Comparison of ENCODE assay signal across 8 cellular contexts in genomic region chr12:113980537-113981337, GRCh38. TPM values are rescaled to one million over a fixed set of nuclear protein-coding genes. Genes with fewer than 3 reads are reported as not detected.
DNase-seq lines count a peak whose midpoint lies in the region; ATAC-seq, FAIRE-seq and TF ChIP-seq lines count a peak whose summit lies in the region.

No MANE protein-coding gene starts in this region.

- TF ChIP-seq POLR2A in HepG2 (IDR thresholded peaks at IDR 0.05; ENCODE audit: insufficient read depth in 1 of 2, low read depth in 2 of 2, low read length in 2 of 2), result no peak

- H3K36me3 ChIP-seq in HepG2 (replicated peaks in 1 of 2; ENCODE audit: control insufficient read depth in 1 of 2, insufficient read depth in 2 of 2, low read length in 2 of 2), result no peaks in the 10 kb centered on the region
- H3K36me3 ChIP-seq in thoracic aorta, result no peaks in the 10 kb centered on the region

- peak; percentile 91 for TF ChIP-seq RAD21 in HepG2 (CRISPR knock-in tag; IDR thresholded peaks at IDR 0.05)

- WGBS in HepG2 (ENCODE audit: low lambda C conversion rate), result 18% methylated on average over 12 of the region's 12 CpGs

- H3K27ac ChIP-seq in AG04450 (ENCODE audit: low read depth, low read length) (no peak overlapping the region), HepG2 (ENCODE audit: extremely low read length, insufficient read depth, low read length) (no peak overlapping the region), thoracic aorta (no peak overlapping the region)

- POLR2A ChIA-PET in AG04450 (lab: Yijun Ruan, JAX) (no interaction called here), HepG2 (lab: Yijun Ruan, JAX) (interaction anchor here (1.0 kb wide), 1 partner anchor 14 kb away, joined by 3 read pairs; the partner anchor contains the start of gene RBM19)

- in situ Hi-C loops in HepG2 (cut with HindIII; ENCODE audit: extremely low pct_ligation_motif_present, low pct_unique_long_range_greater_than_20kb), result loop anchor here (10.0 to 25.0 kb wide), 4 partner anchors 234 to 1932 kb away; no protein-coding TSS in a partner anchor

- no peaks in the 10 kb centered on the region for H3K9me3 ChIP-seq in AG04450 (ENCODE audit: control insufficient read depth, insufficient read depth, low read length)
- H3K9me3 ChIP-seq in HepG2 (ENCODE audit: low read length), result no peaks in the 10 kb centered on the region
- no peaks in the 10 kb centered on the region for H3K9me3 ChIP-seq in thoracic aorta

- intact Hi-C loops in HepG2 (cut with micrococcal nuclease; ENCODE audit: unreplicated experiment), result loop anchor here (1.0 to 2.0 kb wide), 3 partner anchors 232 to 528 kb away; no protein-coding TSS in a partner anchor

- peak; percentile 100 for TF ChIP-seq CTCF in AG04450 (IDR thresholded peaks at IDR 0.05; ENCODE audit: low read depth, low read length)
- peak; percentile 95 for TF ChIP-seq CTCF in GM12873 (IDR thresholded peaks at IDR 0.05; ENCODE audit: insufficient read depth, low read depth, low read length, missing control alignments)
- TF ChIP-seq CTCF in choroid plexus epithelial cell (conservative IDR thresholded peaks at IDR 0.05; ENCODE audit: low read depth, low read length), result peak; percentile 98
- TF ChIP-seq CTCF in HepG2 (CRISPR knock-in tag; IDR thresholded peaks at IDR 0.05), result peak; percentile 90
- peak; percentile 90 for TF ChIP-seq CTCF in thoracic aorta (IDR thresholded peaks at IDR 0.05)

- H3K79me2 ChIP-seq in HepG2 (ENCODE audit: insufficient read depth, low read length), result no peaks in the 10 kb centered on the region

- FAIRE-seq in HepG2 (lab: Jason Lieb, UNC), result peak; percentile 60

- TF ChIP-seq EP300 in HepG2 (IDR thresholded peaks at IDR 0.05; ENCODE audit: low read depth in 2 of 2, low read length in 2 of 2) (no peak), HepG2 (CRISPR knock-in tag; IDR thresholded peaks at IDR 0.05; ENCODE audit: borderline replicate concordance) (no peak)

- no peak overlapping the region for H3K4me2 ChIP-seq in HepG2 (ENCODE audit: low read depth, low read length)

- H3K4me1 ChIP-seq in HepG2 (ENCODE audit: insufficient read depth, low read length) (peaks cover 19% of the 10 kb centered on the region; the same call in 1 of the 2 replicates), thoracic aorta (ENCODE audit: control insufficient read depth in 1 of 2, low read depth in 2 of 2) (no peaks in the 10 kb centered on the region)

- CTCF ChIA-PET in AG04450 (lab: Charles Lee) (interaction anchor here (0.6 to 3.1 kb wide), 79 partner anchors 9 to 1967 kb away, joined by 3 to 176 read pairs (median 4); partner anchors contain the start of gene RBM19), HepG2 (lab: Yijun Ruan, JAX; ENCODE audit: low intra/inter-chr PET ratio, low total read pairs) (interaction anchor here (1.3 to 2.3 kb wide), 4 partner anchors 15 to 528 kb away, joined by 3 to 24 read pairs (median 10); no protein-coding TSS in a partner anchor)

- peaks cover 12% of the 10 kb centered on the region for H3K27me3 ChIP-seq in AG04450 (ENCODE audit: control insufficient read depth, insufficient read depth, low read length)
- no peaks in the 10 kb centered on the region for H3K27me3 ChIP-seq in HepG2 (ENCODE audit: control insufficient read depth in 1 of 2, insufficient read depth in 2 of 2, low read length in 2 of 2)
- no peaks in the 10 kb centered on the region for H3K27me3 ChIP-seq in thoracic aorta (replicated peaks; ENCODE audit: insufficient read depth)

- H3K9ac ChIP-seq in HepG2 (ENCODE audit: insufficient read depth, low read depth, low read length), result no peak overlapping the region

- no peaks in the 10 kb centered on the region for H4K20me1 ChIP-seq in HepG2 (ENCODE audit: insufficient read depth, low read length)

- no TSS peak for BruUV-seq in HepG2 (replicated peaks; lab: Mats Ljungman, UMichigan)

- H2AFZ ChIP-seq in HepG2 (ENCODE audit: low read length), result no peak overlapping the region

- H3K4me3 ChIP-seq in AG04450 (ENCODE audit: low read depth, low read length) (no peak overlapping the region), choroid plexus epithelial cell (ENCODE audit: low read depth, low read length) (no peak overlapping the region), HepG2 (replicated peaks in 1 of 3; ENCODE audit: insufficient read depth in 1 of 3, low read depth in 2 of 3, low read length in 3 of 3) (no peak overlapping the region), thoracic aorta (no peak overlapping the region)

- peak; percentile 47 for DNase-seq in AG04450 (ENCODE audit: low read depth, low spot score)
- DNase-seq in NCI-H1048 (lab: John Stamatoyannopoulos, UW), result peak; percentile 57
- peak; percentile 76 for DNase-seq in SHP77 treated with DMSO at 0.1 percent for 48 hours (lab: John Stamatoyannopoulos, UW)
- DNase-seq in choroid plexus epithelial cell (ENCODE audit: low read depth), result peak; percentile 85
- peak; percentile 47 for DNase-seq in HepG2 (ENCODE audit: low spot score)
- DNase-seq in thoracic aorta (ENCODE audit: low spot score), result no peak

- ATAC-seq in HepG2 (peak; percentile 72), thoracic aorta (ENCODE audit: insufficient number of reproducible peaks, low FRiP score, low read depth) (no peak), GM19023 (IDR thresholded peaks at IDR 0.05; ENCODE audit: unreplicated experiment) (no peak)

TF ChIP-seq in HepG2, 621 proteins besides CTCF, POLR2A, EP300 and RAD21:
- TF ChIP-seq ZNF101 (CRISPR knock-in tag; IDR thresholded peaks at IDR 0.05; ENCODE audit: borderline replicate concordance, low read depth) (no peak), STAG1 (CRISPR knock-in tag; IDR thresholded peaks at IDR 0.05) (peak; percentile 94), SMC3 (IDR thresholded peaks at IDR 0.05; ENCODE audit: low read length) (peak; percentile 99)
TF ChIP-seq in HepG2: peak in this region for 2.

RNA-seq across cellular contexts. Expression of gene RBM19, which starts 14.6 kb away (rescaled TPM):
- polyA plus RNA-seq in AG04450 (2011; rRNA removed) (10.6 and 12.4 TPM in 2 replicates), HepG2 (2011; rRNA removed) (19.3 and 22.1 TPM in 2 replicates)
- polyA minus RNA-seq in AG04450 (2011; rRNA and poly(A)+ RNA removed), result 17.8 and 21.3 TPM in 2 replicates
- total RNA-seq in HepG2 (2016; rRNA removed; fragmentation: Illumina TruSeq; extraction: Trizol) (26.5 and 32.2 TPM in 2 replicates), thoracic aorta (10 to 100 TPM; 39.9 to 54.3 TPM)
- total RNA-seq in HepG2 (2016; cell fraction: cytosol; rRNA removed; fragmentation: Illumina TruSeq; extraction: Trizol; ENCODE audit: low read depth), result 6.7 and 7.5 TPM in 2 replicates
- total RNA-seq in HepG2 (2016; cell fraction: insoluble cytoplasmic fraction; rRNA removed; fragmentation: Illumina TruSeq; extraction: Trizol), result 24.9 and 31.0 TPM in 2 replicates
- 8.3 and 8.9 TPM in 2 replicates for total RNA-seq in HepG2 (2016; cell fraction: membrane; rRNA removed; fragmentation: Illumina TruSeq; extraction: Trizol)
- 34.8 and 41.6 TPM in 2 replicates for total RNA-seq in HepG2 (2016; cell fraction: nucleus; rRNA removed; fragmentation: Illumina TruSeq; extraction: Trizol)
- polyA plus RNA-seq in HepG2 (2011; cell fraction: cytosol; rRNA removed), result 9.7 and 13.0 TPM in 2 replicates
- 84.7 and 92.9 TPM in 2 replicates for polyA plus RNA-seq in HepG2 (2011; cell fraction: nucleus; rRNA removed)
- 19.5 and 21.4 TPM in 2 replicates for polyA plus RNA-seq in HepG2 (2012)
- 2.5 and 2.9 TPM in 2 replicates for polyA plus RNA-seq in HepG2 (2016; cell fraction: cytosol; fragmentation: Illumina TruSeq; extraction: Trizol; ENCODE audit: low read depth)
- 23.1 and 25.3 TPM in 2 replicates for polyA plus RNA-seq in HepG2 (2016; cell fraction: insoluble cytoplasmic fraction; fragmentation: Illumina TruSeq; extraction: Trizol; ENCODE audit: low read depth)
- polyA plus RNA-seq in HepG2 (2016; cell fraction: membrane; fragmentation: Illumina TruSeq; extraction: Trizol; ENCODE audit: low read depth), result 4.5 and 5.7 TPM in 2 replicates
- 64.2 and 66.3 TPM in 2 replicates for polyA plus RNA-seq in HepG2 (2016; cell fraction: nucleus; fragmentation: Illumina TruSeq; extraction: Trizol; ENCODE audit: insufficient read depth, low read depth)
- 21.4 and 32.0 TPM in 2 replicates for polyA minus RNA-seq in HepG2 (2011; rRNA and poly(A)+ RNA removed; ENCODE audit: low replicate concordance)
- polyA minus RNA-seq in HepG2 (2011; cell fraction: cytosol; rRNA and poly(A)+ RNA removed), result 13.6 and 13.7 TPM in 2 replicates
- 58.7 and 59.3 TPM in 2 replicates for polyA minus RNA-seq in HepG2 (2011; cell fraction: nucleus; rRNA and poly(A)+ RNA removed)
